8 cellular contexts compared by ENCODE assay signal in the genomic region with DNA sequence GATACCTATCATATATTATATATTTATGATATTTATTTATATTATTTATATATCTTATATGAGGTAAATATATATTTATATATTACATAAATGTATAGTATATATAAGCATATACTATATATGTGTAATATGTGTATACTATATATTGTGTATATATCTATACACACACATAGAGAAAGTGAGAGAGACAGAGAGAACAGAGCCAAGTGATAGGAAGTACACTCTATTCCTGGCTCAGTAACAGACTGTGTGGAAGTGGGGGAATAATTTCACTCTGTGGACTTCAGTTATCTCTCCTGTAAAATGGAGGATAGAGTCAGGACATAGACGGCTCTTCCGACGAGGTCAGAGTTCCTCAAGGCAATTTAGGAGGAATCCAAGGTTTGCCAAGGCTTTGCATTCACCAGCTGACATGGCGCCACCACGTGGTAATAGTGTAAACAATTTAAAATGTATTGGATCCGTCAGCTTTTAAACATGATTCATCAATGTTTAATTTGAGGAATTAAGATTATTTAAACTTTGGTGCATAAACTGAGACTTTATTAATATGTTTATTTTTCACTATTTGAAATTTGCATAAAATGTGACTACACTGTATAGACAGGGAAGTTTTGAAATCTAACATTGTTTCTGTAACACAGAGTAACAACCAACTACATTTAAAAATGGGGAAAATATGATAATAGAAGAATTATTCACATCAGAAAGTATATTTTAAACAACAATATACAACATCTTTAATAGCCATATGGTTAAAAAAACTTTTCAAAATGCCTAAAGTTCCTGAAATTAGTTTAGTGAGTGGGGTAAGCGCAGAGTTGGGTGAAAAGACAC.
A peak's percentile ranks its signal among the peaks of the same experiment; 100 is the strongest.
DNase-seq lines count a peak whose midpoint lies in the region; ATAC-seq and TF ChIP-seq lines count a peak whose summit lies in the region.

No MANE protein-coding gene starts in this region.

- in situ Hi-C loops in brain microvascular endothelial cell (cut with HindIII; ENCODE audit: low pct_ligation_motif_present, low sequenced_read_pairs): no loop called here

- DNase-seq in DMS53 (lab: John Stamatoyannopoulos, UW) (peak; percentile 70), KG1 (lab: John Stamatoyannopoulos, UW) (peak; percentile 5), SKM-1 (lab: John Stamatoyannopoulos, UW; ENCODE audit: unreplicated experiment) (peak; percentile 30), brain microvascular endothelial cell (peak; percentile 52), left kidney (ENCODE audit: low read depth, low spot score) (peak; percentile 81), NCI-H1092 treated with DMSO at 0.1 percent for 48 hours (lab: John Stamatoyannopoulos, UW) (no peak)
- DNase-seq in stimulated activated CD8-positive, alpha-beta memory T cell treated with anti-CD3 and anti-CD28 coated beads, Interleukin-4, amount 100 ng/mL, for 48 hours: peak; percentile 59

- TF ChIP-seq CTCF in brain microvascular endothelial cell (IDR thresholded peaks at IDR 0.05; ENCODE audit: low read depth, low read length, missing control alignments): peak; percentile 67

- no peaks in the 10 kb centered on the region for H3K36me3 ChIP-seq in brain microvascular endothelial cell (replicated peaks)

- H3K27me3 ChIP-seq in brain microvascular endothelial cell (replicated peaks): no peaks in the 10 kb centered on the region

- H3K4me3 ChIP-seq in brain microvascular endothelial cell (ENCODE audit: low read depth, low read length): peak overlapping the region; percentile 18

- peak; percentile 81 for ATAC-seq in GM19455 (IDR thresholded peaks at IDR 0.05; ENCODE audit: unreplicated experiment)

- H3K27ac ChIP-seq in brain microvascular endothelial cell: no peak overlapping the region
